22 cellular contexts compared by ENCODE assay signal in genomic region chr10:129775681-129776080, GRCh38.
DNase-seq lines count a peak whose midpoint lies in the region; ATAC-seq and TF ChIP-seq lines count a peak whose summit lies in the region.
"Had no signal": no experiment of that assay in that cellular context is flagged by ENCODE, and none has a peak within 500 bp of the region (broad histone marks: within the 10 kb centered on the region; RNA-seq: fewer than 3 reads in every experiment).

No MANE protein-coding gene starts in this region.

- H3K4me3 ChIP-seq in endodermal cell (ENCODE audit: low read length) (no peak overlapping the region), upper lobe of left lung (no peak overlapping the region)
- H3K4me3 ChIP-seq: SJCRH30 had no signal

- peak; percentile 43 for DNase-seq in activated CD8-positive, alpha-beta memory T cell treated with anti-CD3 and anti-CD28 coated beads for 24 hours
- no peak for DNase-seq in activated CD8-positive, alpha-beta memory T cell treated with anti-CD3 and anti-CD28 coated beads, Interleukin-2, amount 50 U/mL, for 4 hours
- peak; percentile 35 for DNase-seq in endodermal cell
- peak; percentile 57 for DNase-seq in posterior vena cava (ENCODE audit: low spot score)
- peak; percentile 16 to 22 for DNase-seq in upper lobe of left lung
- DNase-seq in OCI-M2 (lab: John Stamatoyannopoulos, UW; ENCODE audit: unreplicated experiment): no peak
- DNase-seq in activated CD4-positive, alpha-beta T cell treated with anti-CD3 and anti-CD28 coated beads, Interleukin-2, amount 50 U/mL, for 48 hours: no peak
- DNase-seq in C1 segment of cervical spinal cord (lab: John Stamatoyannopoulos, UW): no peak
- DNase-seq: AML-193, GDM1, IMR-90, NCI-H1105 treated with DMSO at 0.1 percent for 48 hours, NCI-H2029 treated with DMSO at 0.1 percent for 48 hours, NCI-H2171, NCI-H345, NCI-H524 treated with DMSO at 0.1 percent for 48 hours, NCI-H82, SJCRH30 had no signal

- H3K9me3 Mint-ChIP-seq in endodermal cell: no peaks in the 10 kb centered on the region

- intact Hi-C loops in posterior vena cava (cut with DNase I): no loop called here

- H3K9me3 ChIP-seq in endodermal cell (ENCODE audit: control insufficient read depth, low read length) (no peaks in the 10 kb centered on the region), upper lobe of left lung (no peaks in the 10 kb centered on the region)
- H3K9me3 ChIP-seq: SJCRH30 had no signal

- H3K4me1 ChIP-seq in endodermal cell (ENCODE audit: control insufficient read depth, insufficient read depth, low read length) (no peaks in the 10 kb centered on the region), upper lobe of left lung (no peaks in the 10 kb centered on the region)
- H3K4me1 ChIP-seq: SJCRH30 had no signal

- H3K27ac ChIP-seq in endodermal cell (ENCODE audit: low read depth, low read length) (no peak overlapping the region), upper lobe of left lung (no peak overlapping the region)
- H3K27ac ChIP-seq: 22Rv1, C4-2B, KMS-11, SJCRH30 had no signal

- no peak for TF ChIP-seq POLR2A in upper lobe of left lung (IDR thresholded peaks at IDR 0.05)

- H3K36me3 ChIP-seq in endodermal cell (ENCODE audit: control insufficient read depth, insufficient read depth, low read length) (no peaks in the 10 kb centered on the region), upper lobe of left lung (no peaks in the 10 kb centered on the region)
- H3K36me3 ChIP-seq: SJCRH30 had no signal

- H3K27me3 ChIP-seq in endodermal cell (ENCODE audit: control insufficient read depth, insufficient read depth, low read length, poor library complexity, severe bottlenecking) (no peaks in the 10 kb centered on the region), upper lobe of left lung (no peaks in the 10 kb centered on the region)
- H3K27me3 ChIP-seq: SJCRH30 had no signal

- H3K27ac Mint-ChIP-seq in endodermal cell: no peak overlapping the region
- H3K27ac Mint-ChIP-seq: CD8-positive, alpha-beta memory T cell had no signal

- TF ChIP-seq CTCF in endodermal cell (conservative IDR thresholded peaks at IDR 0.05): no peak
- TF ChIP-seq CTCF in upper lobe of left lung (IDR thresholded peaks at IDR 0.05): no peak

- H3K9ac ChIP-seq in endodermal cell (ENCODE audit: extremely low read depth, low read length, poor library complexity, severe bottlenecking): no peak overlapping the region
- H3K9ac ChIP-seq: KMS-11 had no signal

- H3K27me3 Mint-ChIP-seq in endodermal cell (ENCODE audit: insufficient read depth): peaks cover 2% of the 10 kb centered on the region
- H3K27me3 Mint-ChIP-seq: CD8-positive, alpha-beta memory T cell had no signal

- ATAC-seq in upper lobe of left lung (ENCODE audit: low FRiP score in 2 of 2): no peak

- H3K4me3 Mint-ChIP-seq in endodermal cell: no peak overlapping the region
- H3K4me3 Mint-ChIP-seq: CD8-positive, alpha-beta memory T cell had no signal

- WGBS in endodermal cell (ENCODE audit: insufficient coverage in 1 of 2, insufficient read length in 1 of 2), 2 experiments: 83 to 87% methylated on average over 7 to 9 of the region's 9 CpGs
- WGBS in upper lobe of left lung, 2 donors: 72 to 78% methylated on average over 4 to 9 of the region's 9 CpGs

- H3K36me3 Mint-ChIP-seq in endodermal cell (ENCODE audit: low read depth): no peaks in the 10 kb centered on the region

- H3K4me1 Mint-ChIP-seq in endodermal cell: no peaks in the 10 kb centered on the region
- H3K4me1 Mint-ChIP-seq: CD8-positive, alpha-beta memory T cell had no signal

- TF ChIP-seq EP300 in upper lobe of left lung (IDR thresholded peaks at IDR 0.05): no peak

Comparison
In these comparisons a context has a peak if more than half of its experiments do, and no peak if none do; other contexts are left out.
1. DNase-seq: peak in activated CD8-positive, alpha-beta memory T cell treated with anti-CD3 and anti-CD28 coated beads for 24 hours (single experiment), endodermal cell (single experiment), posterior vena cava (single experiment) and upper lobe of left lung (2 of 2); none in activated CD8-positive, alpha-beta memory T cell treated with anti-CD3 and anti-CD28 coated beads, Interleukin-2, amount 50 U/mL, for 4 hours (single experiment), OCI-M2 (single experiment), activated CD4-positive, alpha-beta T cell treated with anti-CD3 and anti-CD28 coated beads, Interleukin-2, amount 50 U/mL, for 48 hours (0 of 2) and C1 segment of cervical spinal cord (0 of 14).